In the genomic region with DNA sequence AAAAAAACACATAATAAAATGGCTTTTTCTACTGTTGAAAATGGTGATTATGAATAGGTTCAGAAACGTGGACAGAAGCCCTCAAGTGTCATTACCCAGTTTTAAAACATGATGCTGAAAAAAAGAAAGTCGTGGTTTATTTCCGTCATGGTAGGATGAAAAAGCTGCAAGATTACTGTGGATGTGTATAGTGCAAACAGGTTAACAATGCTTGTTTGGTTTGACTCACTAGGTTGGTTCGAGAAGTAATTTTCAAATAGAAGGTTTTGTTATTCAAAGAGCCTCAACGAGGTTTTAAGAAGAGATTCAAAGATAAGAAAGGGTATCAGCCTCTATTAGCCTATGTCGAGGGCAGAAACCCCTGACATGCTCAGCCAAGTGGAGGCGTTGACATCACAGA, we compare ENCODE assay signal across 25 cellular contexts. TPM values are rescaled to one million over a fixed set of nuclear protein-coding genes. Genes with fewer than 3 reads are reported as not detected.
"Had no signal": no experiment of that assay in that cellular context is flagged by ENCODE, and none has a peak within 500 bp of the region (broad histone marks: within the 10 kb centered on the region; RNA-seq: fewer than 3 reads in every experiment).

No MANE protein-coding gene starts in this region.

- H3K4me2 ChIP-seq: PC-9 had no signal

- ATAC-seq: Right ventricle myocardium inferior had no signal

- H3K4me3 ChIP-seq: PC-9, Peyer's patch, SJSA1, SK-N-MC had no signal

- H3K4me1 ChIP-seq: Peyer's patch, SJSA1 had no signal

- H3K27ac ChIP-seq: PC-9, Peyer's patch, SJSA1, SK-N-MC had no signal

- H3K9me3 ChIP-seq: Peyer's patch, SJSA1 had no signal

- H2AFZ ChIP-seq: PC-9 had no signal

- DNase-seq: KBM-7, MV-4-11, NCI-H1048, NCI-H1105, NCI-H1417, NCI-H1436 treated with DMSO at 0.1 percent for 48 hours, NCI-H1694, NCI-H187 treated with DMSO at 0.1 percent for 48 hours, NCI-H2029 treated with DMSO at 0.1 percent for 48 hours, NCI-H2171, NCI-H226, NCI-H524, NCI-H526 treated with DMSO at 0.1 percent for 48 hours, NCI-H748 treated with DMSO at 0.1 percent for 48 hours, PC-9, Peyer's patch, SHP77 treated with DMSO at 0.1 percent for 48 hours had no signal

- H3K36me3 ChIP-seq: Peyer's patch, SJSA1 had no signal

- H3K27me3 ChIP-seq: Peyer's patch had no signal

RNA-seq across cellular contexts. Expression of a gene that starts 2.5 kb away (rescaled TPM):
- total RNA-seq: HT-29; NCI-H460; OCI-LY7; PC-9; Right ventricle myocardium inferior; RPMI7951; T-helper 1 cell treated with Interleukin-12 subunit alpha and Interleukin-12 subunit beta and Interleukin-4 antibody, amounts not matched to agents 30 ng/mL and 1 ng/mL, for 36 hours had no signal
